8 cellular contexts compared by ENCODE assay signal in genomic region chr7:113118074-113118959, GRCh38. TPM values are rescaled to one million over a fixed set of nuclear protein-coding genes. Genes with fewer than 3 reads are reported as not detected.
DNase-seq lines count a peak whose midpoint lies in the region; ATAC-seq and TF ChIP-seq lines count a peak whose summit lies in the region.

TSS of gene SMIM30 (minus strand) at chr7:113118554. CDS start at chr7:113117578, 976 bp downstream.

- no peaks in the 10 kb centered on the region for H3K4me1 ChIP-seq in Panc1 (ENCODE audit: control insufficient read depth, insufficient read depth, low read length)
- peaks cover 5 to 16% (median 14%) of the 10 kb centered on the region in 4 donors for H3K4me1 ChIP-seq in esophagus muscularis mucosa

- H3K9me3 ChIP-seq in Panc1 (ENCODE audit: control insufficient read depth, insufficient read depth, low read depth, low read length) = no peaks in the 10 kb centered on the region
- no peaks in the 10 kb centered on the region for H3K9me3 ChIP-seq in esophagus muscularis mucosa

- peaks cover 19% of the 10 kb centered on the region for H3K4me1 Mint-ChIP-seq in activated T-cell treated with anti-CD3 and anti-CD28 coated beads, Interleukin-2, amount 50 U/mL, for 4 hours (ENCODE audit: low read depth)

- ATAC-seq in GM21717 (IDR thresholded peaks at IDR 0.05; ENCODE audit: unreplicated experiment) (peak; percentile 100), Panc1 (peak; percentile 100)
- ATAC-seq in activated T-cell treated with anti-CD3 and anti-CD28 coated beads, Interleukin-2, amount 50 U/mL, for 4 hours = peak; percentile 99 to 100

- H3K36me3 ChIP-seq in Panc1 (ENCODE audit: control insufficient read depth, insufficient read depth, low read length) (no peaks in the 10 kb centered on the region; the same call in 1 of the 2 replicates), esophagus muscularis mucosa (peaks cover 0 to 20% (median 0%) of the 10 kb centered on the region in 4 donors)

- peak; percentile 71 for TF ChIP-seq POLR2A in esophagus muscularis mucosa (IDR thresholded peaks at IDR 0.05; ENCODE audit: low read depth)

- TSS peak; percentile 92 for BruUV-seq in Panc1 (replicated peaks; lab: Mats Ljungman, UMichigan)

- H3K4me3 Mint-ChIP-seq in activated T-cell treated with anti-CD3 and anti-CD28 coated beads, Interleukin-2, amount 50 U/mL, for 4 hours = peak within 1 kb of the TSS; percentile 88

- POLR2A ChIA-PET in Panc1 (lab: Charles Lee) = no interaction called here

- WGBS in esophagus muscularis mucosa = under 1% methylated on average over 32 of the region's 35 CpGs

- H3K4me3 ChIP-seq in Panc1 (ENCODE audit: low read depth in 2 of 2, low read length in 2 of 2) = peak within 1 kb of the TSS; percentile 65 to 82
- H3K4me3 ChIP-seq in esophagus muscularis mucosa = peak within 1 kb of the TSS; percentile 63 to 67 (median 64)

- no peak for TF ChIP-seq CTCF in Panc1 (IDR thresholded peaks at IDR 0.05)
- no peak for TF ChIP-seq CTCF in esophagus muscularis mucosa (IDR thresholded peaks at IDR 0.05)

- H3K36me3 Mint-ChIP-seq in activated T-cell treated with anti-CD3 and anti-CD28 coated beads, Interleukin-2, amount 50 U/mL, for 4 hours (ENCODE audit: insufficient read depth) = peaks cover 5% of the 10 kb centered on the region

- no peaks in the 10 kb centered on the region for H3K27me3 Mint-ChIP-seq in activated T-cell treated with anti-CD3 and anti-CD28 coated beads, Interleukin-2, amount 50 U/mL, for 4 hours (ENCODE audit: low read depth)

- H3K27me3 ChIP-seq in Panc1 (ENCODE audit: control insufficient read depth, insufficient read depth, low read length) (no peaks in the 10 kb centered on the region), esophagus muscularis mucosa (no peaks in the 10 kb centered on the region)

- TF ChIP-seq EP300 in esophagus muscularis mucosa (IDR thresholded peaks at IDR 0.05) = no peak

- DNase-seq in DMS153 treated with DMSO at 0.1 percent for 48 hours (lab: John Stamatoyannopoulos, UW; ENCODE audit: unreplicated experiment) = peak; percentile 87
- peak; percentile 94 for DNase-seq in KBM-7
- peak; percentile 90 for DNase-seq in Panc1 (ENCODE audit: low read depth, low spot score)
- DNase-seq in activated T-cell treated with anti-CD3 and anti-CD28 coated beads, Interleukin-2, amount 50 U/mL, for 4 hours = peak; percentile 85
- DNase-seq in esophagus muscularis mucosa (ENCODE audit: extremely low spot score) = peak; percentile 98
- DNase-seq in myocyte (ENCODE audit: low read depth) = peak; percentile 98
- peak; percentile 63 to 83 for DNase-seq in stimulated activated CD8-positive, alpha-beta memory T cell treated with anti-CD3 and anti-CD28 coated beads, Interleukin-7, amount 100 ng/mL, for 48 hours (ENCODE audit: extremely low read depth in 1 of 2, low read depth in 1 of 2)

- H3K27ac ChIP-seq in Panc1 (ENCODE audit: low read length) = peak within 1 kb of the TSS; percentile 70; the same call in 1 of the 2 replicates
- peak within 1 kb of the TSS; percentile 52 to 76 (median 71) for H3K27ac ChIP-seq in esophagus muscularis mucosa (replicated peaks in 1 of 4)

- CTCF ChIA-PET in Panc1 (lab: Charles Lee) = no interaction called here

- intact Hi-C loops in Panc1 (cut with micrococcal nuclease; ENCODE audit: unreplicated experiment) = no loop called here
- intact Hi-C loops in esophagus muscularis mucosa (cut with DNase I) = loop anchor here (5.0 kb wide), 1 partner anchor 176 kb away; no protein-coding TSS in a partner anchor

- H3K9me3 Mint-ChIP-seq in activated T-cell treated with anti-CD3 and anti-CD28 coated beads, Interleukin-2, amount 50 U/mL, for 4 hours = no peaks in the 10 kb centered on the region

- in situ Hi-C loops in KBM-7 (cut with MboI; ENCODE audit: low pct_unique_long_range_greater_than_20kb, low sequenced_read_pairs) = no loop called here
- in situ Hi-C loops in Panc1 (cut with HindIII; ENCODE audit: low pct_unique_long_range_greater_than_20kb, low sequenced_read_pairs) = no loop called here

RNA-seq across cellular contexts. Expression of gene SMIM30, which starts in this region (rescaled TPM):
- total RNA-seq in Panc1 (2021; ENCODE audit: unreplicated experiment) = 10.1 TPM
- polyA plus RNA-seq in Panc1 (2012; ENCODE audit: insufficient read length) = 6.6 TPM
- total RNA-seq in activated T-cell treated with anti-CD3 and anti-CD28 coated beads, Interleukin-2, amount 50 U/mL, for 4 hours = 10 to 100 TPM; 36.8 to 44.7 (median 39.5) TPM
- total RNA-seq in esophagus muscularis mucosa = 10 to 100 TPM; 25.2 to 37.8 (median 35.2) TPM
- total RNA-seq in myocyte = 162 and 187 TPM in 2 replicates
- 89.4 TPM for polyA plus RNA-seq in myocyte (2012)

Comparison
In these comparisons a context has a peak if more than half of its experiments do, and no peak if none do; other contexts are left out.
1. Peak in every context shown above with its lines: DNase-seq, ATAC-seq, H3K4me3 ChIP-seq and H3K27ac ChIP-seq.